Comparison of ENCODE assay signal across 1 cellular context in the genomic region with DNA sequence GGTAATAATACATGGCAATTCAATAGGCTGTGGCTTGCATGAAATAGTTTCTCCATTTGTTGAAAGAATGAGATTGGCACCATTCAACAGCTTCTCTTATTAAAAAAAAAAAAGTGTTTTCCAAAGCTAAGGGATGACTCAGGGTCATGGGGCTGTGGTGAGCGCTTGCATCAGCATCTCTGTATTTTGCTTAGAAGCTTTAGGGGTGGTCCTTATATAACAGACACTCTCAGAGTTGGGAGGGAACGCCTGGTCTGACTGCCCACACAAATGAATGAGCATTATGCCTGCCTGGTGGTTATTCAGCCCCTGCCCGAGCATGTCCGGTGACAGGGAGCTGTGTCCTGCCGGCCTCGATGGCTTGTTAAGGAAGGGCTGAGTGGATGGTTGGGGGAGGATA.
TF ChIP-seq lines count a peak whose summit lies in the region.

No MANE protein-coding gene starts in this region.

TF ChIP-seq in HEK293, 187 proteins besides CTCF, POLR2A, EP300 and RAD21 (continued from another document and continues in another):
- TF ChIP-seq, protein P1, sequence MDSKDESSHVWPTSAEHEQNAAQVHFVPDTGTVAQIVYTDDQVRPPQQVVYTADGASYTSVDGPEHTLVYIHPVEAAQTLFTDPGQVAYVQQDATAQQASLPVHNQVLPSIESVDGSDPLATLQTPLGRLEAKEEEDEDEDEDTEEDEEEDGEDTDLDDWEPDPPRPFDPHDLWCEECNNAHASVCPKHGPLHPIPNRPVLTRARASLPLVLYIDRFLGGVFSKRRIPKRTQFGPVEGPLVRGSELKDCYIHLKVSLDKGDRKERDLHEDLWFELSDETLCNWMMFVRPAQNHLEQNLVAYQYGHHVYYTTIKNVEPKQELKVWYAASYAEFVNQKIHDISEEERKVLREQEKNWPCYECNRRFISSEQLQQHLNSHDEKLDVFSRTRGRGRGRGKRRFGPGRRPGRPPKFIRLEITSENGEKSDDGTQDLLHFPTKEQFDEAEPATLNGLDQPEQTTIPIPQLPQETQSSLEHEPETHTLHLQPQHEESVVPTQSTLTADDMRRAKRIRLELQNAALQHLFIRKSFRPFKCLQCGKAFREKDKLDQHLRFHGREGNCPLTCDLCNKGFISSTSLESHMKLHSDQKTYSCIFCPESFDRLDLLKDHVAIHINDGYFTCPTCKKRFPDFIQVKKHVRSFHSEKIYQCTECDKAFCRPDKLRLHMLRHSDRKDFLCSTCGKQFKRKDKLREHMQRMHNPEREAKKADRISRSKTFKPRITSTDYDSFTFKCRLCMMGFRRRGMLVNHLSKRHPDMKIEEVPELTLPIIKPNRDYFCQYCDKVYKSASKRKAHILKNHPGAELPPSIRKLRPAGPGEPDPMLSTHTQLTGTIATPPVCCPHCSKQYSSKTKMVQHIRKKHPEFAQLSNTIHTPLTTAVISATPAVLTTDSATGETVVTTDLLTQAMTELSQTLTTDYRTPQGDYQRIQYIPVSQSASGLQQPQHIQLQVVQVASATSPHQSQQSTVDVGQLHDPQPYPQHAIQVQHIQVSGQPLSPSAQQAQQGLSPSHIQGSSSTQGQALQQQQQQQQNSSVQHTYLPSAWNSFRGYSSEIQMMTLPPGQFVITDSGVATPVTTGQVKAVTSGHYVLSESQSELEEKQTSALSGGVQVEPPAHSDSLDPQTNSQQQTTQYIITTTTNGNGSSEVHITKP (tag by site-specific recombination; IDR thresholded peaks at IDR 0.05): no peak
- no peak for TF ChIP-seq GLIS1 (tag by site-specific recombination; IDR thresholded peaks at IDR 0.05)
- no peak for TF ChIP-seq ZNF501 (tag by site-specific recombination; IDR thresholded peaks at IDR 0.05)
- TF ChIP-seq, protein P2, sequence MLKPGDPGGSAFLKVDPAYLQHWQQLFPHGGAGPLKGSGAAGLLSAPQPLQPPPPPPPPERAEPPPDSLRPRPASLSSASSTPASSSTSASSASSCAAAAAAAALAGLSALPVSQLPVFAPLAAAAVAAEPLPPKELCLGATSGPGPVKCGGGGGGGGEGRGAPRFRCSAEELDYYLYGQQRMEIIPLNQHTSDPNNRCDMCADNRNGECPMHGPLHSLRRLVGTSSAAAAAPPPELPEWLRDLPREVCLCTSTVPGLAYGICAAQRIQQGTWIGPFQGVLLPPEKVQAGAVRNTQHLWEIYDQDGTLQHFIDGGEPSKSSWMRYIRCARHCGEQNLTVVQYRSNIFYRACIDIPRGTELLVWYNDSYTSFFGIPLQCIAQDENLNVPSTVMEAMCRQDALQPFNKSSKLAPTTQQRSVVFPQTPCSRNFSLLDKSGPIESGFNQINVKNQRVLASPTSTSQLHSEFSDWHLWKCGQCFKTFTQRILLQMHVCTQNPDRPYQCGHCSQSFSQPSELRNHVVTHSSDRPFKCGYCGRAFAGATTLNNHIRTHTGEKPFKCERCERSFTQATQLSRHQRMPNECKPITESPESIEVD (tag by site-specific recombination; IDR thresholded peaks at IDR 0.05): no peak
- TF ChIP-seq ZBTB7A (tag by site-specific recombination; IDR thresholded peaks at IDR 0.05; ENCODE audit: low read depth): no peak
- no peak for TF ChIP-seq ZNF544 (tag by site-specific recombination; IDR thresholded peaks at IDR 0.05)
- TF ChIP-seq, protein P3, sequence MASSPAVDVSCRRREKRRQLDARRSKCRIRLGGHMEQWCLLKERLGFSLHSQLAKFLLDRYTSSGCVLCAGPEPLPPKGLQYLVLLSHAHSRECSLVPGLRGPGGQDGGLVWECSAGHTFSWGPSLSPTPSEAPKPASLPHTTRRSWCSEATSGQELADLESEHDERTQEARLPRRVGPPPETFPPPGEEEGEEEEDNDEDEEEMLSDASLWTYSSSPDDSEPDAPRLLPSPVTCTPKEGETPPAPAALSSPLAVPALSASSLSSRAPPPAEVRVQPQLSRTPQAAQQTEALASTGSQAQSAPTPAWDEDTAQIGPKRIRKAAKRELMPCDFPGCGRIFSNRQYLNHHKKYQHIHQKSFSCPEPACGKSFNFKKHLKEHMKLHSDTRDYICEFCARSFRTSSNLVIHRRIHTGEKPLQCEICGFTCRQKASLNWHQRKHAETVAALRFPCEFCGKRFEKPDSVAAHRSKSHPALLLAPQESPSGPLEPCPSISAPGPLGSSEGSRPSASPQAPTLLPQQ (tag by site-specific recombination; IDR thresholded peaks at IDR 0.05): peak; percentile 39; the same call in 1 of the 2 replicates
- TF ChIP-seq ZSCAN23 (tag by site-specific recombination; IDR thresholded peaks at IDR 0.05): no peak
- TF ChIP-seq ZXDB (tag by site-specific recombination; IDR thresholded peaks at IDR 0.05): no peak
- TF ChIP-seq GFI1B (tag by site-specific recombination; IDR thresholded peaks at IDR 0.05): no peak
- TF ChIP-seq, protein P4, sequence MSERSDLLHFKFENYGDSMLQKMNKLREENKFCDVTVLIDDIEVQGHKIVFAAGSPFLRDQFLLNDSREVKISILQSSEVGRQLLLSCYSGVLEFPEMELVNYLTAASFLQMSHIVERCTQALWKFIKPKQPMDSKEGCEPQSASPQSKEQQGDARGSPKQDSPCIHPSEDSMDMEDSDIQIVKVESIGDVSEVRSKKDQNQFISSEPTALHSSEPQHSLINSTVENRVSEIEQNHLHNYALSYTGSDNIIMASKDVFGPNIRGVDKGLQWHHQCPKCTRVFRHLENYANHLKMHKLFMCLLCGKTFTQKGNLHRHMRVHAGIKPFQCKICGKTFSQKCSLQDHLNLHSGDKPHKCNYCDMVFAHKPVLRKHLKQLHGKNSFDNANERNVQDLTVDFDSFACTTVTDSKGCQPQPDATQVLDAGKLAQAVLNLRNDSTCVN (tag by site-specific recombination; optimal IDR thresholded peaks at IDR 0.05): no peak
- TF ChIP-seq ZNF292 (tag by site-specific recombination; IDR thresholded peaks at IDR 0.05; ENCODE audit: borderline replicate concordance, low read depth): no peak
- TF ChIP-seq ZNF777 (tag by site-specific recombination; IDR thresholded peaks at IDR 0.05; ENCODE audit: borderline replicate concordance): no peak
- TF ChIP-seq ZNF561 (tag by site-specific recombination; IDR thresholded peaks at IDR 0.05; ENCODE audit: borderline replicate concordance): no peak
- TF ChIP-seq ZNF174 (tag by site-specific recombination; IDR thresholded peaks at IDR 0.05): no peak
- peak; percentile 87; the same call in 1 of the 2 replicates for TF ChIP-seq ZNF184 (tag by site-specific recombination; IDR thresholded peaks at IDR 0.05)
- TF ChIP-seq, protein P5, sequence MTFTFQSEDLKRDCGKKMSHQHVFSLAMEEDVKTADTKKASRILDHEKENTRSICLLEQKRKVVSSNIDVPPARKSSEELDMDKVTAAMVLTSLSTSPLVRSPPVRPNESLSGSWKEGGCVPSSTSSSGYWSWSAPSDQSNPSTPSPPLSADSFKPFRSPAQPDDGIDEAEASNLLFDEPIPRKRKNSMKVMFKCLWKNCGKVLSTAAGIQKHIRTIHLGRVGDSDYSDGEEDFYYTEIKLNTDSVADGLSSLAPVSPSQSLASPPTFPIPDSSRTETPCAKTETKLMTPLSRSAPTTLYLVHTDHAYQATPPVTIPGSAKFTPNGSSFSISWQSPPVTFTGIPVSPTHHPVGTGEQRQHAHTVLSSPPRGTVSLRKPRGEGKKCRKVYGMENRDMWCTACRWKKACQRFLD (tag by site-specific recombination; IDR thresholded peaks at IDR 0.05): no peak
- TF ChIP-seq REPIN1 (tag by site-specific recombination; IDR thresholded peaks at IDR 0.05; ENCODE audit: low read depth): no peak
- TF ChIP-seq ZNF558 (tag by site-specific recombination; IDR thresholded peaks at IDR 0.05): peak; percentile 80; the same call in 1 of the 2 replicates
- no peak for TF ChIP-seq TCF7L2 (IDR thresholded peaks at IDR 0.05; ENCODE audit: borderline replicate concordance, low read depth, low read length)
- no peak for TF ChIP-seq MZF1 (tag by site-specific recombination; IDR thresholded peaks at IDR 0.05; ENCODE audit: borderline replicate concordance)
- TF ChIP-seq ZNF324 (tag by site-specific recombination; IDR thresholded peaks at IDR 0.05): peak; percentile 65; the same call in 1 of the 2 replicates
- no peak for TF ChIP-seq ZNF785 (tag by site-specific recombination; IDR thresholded peaks at IDR 0.05)
- TF ChIP-seq, protein P6, sequence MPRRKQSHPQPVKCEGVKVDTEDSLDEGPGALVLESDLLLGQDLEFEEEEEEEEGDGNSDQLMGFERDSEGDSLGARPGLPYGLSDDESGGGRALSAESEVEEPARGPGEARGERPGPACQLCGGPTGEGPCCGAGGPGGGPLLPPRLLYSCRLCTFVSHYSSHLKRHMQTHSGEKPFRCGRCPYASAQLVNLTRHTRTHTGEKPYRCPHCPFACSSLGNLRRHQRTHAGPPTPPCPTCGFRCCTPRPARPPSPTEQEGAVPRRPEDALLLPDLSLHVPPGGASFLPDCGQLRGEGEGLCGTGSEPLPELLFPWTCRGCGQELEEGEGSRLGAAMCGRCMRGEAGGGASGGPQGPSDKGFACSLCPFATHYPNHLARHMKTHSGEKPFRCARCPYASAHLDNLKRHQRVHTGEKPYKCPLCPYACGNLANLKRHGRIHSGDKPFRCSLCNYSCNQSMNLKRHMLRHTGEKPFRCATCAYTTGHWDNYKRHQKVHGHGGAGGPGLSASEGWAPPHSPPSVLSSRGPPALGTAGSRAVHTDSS (tag by site-specific recombination; IDR thresholded peaks at IDR 0.05): no peak
- TF ChIP-seq, protein P7, sequence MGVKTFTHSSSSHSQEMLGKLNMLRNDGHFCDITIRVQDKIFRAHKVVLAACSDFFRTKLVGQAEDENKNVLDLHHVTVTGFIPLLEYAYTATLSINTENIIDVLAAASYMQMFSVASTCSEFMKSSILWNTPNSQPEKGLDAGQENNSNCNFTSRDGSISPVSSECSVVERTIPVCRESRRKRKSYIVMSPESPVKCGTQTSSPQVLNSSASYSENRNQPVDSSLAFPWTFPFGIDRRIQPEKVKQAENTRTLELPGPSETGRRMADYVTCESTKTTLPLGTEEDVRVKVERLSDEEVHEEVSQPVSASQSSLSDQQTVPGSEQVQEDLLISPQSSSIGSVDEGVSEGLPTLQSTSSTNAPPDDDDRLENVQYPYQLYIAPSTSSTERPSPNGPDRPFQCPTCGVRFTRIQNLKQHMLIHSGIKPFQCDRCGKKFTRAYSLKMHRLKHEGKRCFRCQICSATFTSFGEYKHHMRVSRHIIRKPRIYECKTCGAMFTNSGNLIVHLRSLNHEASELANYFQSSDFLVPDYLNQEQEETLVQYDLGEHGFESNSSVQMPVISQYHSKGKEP (tag by site-specific recombination; IDR thresholded peaks at IDR 0.05): no peak
- TF ChIP-seq ZNF677 (tag by site-specific recombination; IDR thresholded peaks at IDR 0.05): no peak
- TF ChIP-seq ZNF211 (tag by site-specific recombination; IDR thresholded peaks at IDR 0.05; ENCODE audit: low read depth): no peak
- TF ChIP-seq, protein P8, sequence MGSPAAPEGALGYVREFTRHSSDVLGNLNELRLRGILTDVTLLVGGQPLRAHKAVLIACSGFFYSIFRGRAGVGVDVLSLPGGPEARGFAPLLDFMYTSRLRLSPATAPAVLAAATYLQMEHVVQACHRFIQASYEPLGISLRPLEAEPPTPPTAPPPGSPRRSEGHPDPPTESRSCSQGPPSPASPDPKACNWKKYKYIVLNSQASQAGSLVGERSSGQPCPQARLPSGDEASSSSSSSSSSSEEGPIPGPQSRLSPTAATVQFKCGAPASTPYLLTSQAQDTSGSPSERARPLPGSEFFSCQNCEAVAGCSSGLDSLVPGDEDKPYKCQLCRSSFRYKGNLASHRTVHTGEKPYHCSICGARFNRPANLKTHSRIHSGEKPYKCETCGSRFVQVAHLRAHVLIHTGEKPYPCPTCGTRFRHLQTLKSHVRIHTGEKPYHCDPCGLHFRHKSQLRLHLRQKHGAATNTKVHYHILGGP (tag by site-specific recombination; IDR thresholded peaks at IDR 0.05): no peak
- TF ChIP-seq, protein P9, sequence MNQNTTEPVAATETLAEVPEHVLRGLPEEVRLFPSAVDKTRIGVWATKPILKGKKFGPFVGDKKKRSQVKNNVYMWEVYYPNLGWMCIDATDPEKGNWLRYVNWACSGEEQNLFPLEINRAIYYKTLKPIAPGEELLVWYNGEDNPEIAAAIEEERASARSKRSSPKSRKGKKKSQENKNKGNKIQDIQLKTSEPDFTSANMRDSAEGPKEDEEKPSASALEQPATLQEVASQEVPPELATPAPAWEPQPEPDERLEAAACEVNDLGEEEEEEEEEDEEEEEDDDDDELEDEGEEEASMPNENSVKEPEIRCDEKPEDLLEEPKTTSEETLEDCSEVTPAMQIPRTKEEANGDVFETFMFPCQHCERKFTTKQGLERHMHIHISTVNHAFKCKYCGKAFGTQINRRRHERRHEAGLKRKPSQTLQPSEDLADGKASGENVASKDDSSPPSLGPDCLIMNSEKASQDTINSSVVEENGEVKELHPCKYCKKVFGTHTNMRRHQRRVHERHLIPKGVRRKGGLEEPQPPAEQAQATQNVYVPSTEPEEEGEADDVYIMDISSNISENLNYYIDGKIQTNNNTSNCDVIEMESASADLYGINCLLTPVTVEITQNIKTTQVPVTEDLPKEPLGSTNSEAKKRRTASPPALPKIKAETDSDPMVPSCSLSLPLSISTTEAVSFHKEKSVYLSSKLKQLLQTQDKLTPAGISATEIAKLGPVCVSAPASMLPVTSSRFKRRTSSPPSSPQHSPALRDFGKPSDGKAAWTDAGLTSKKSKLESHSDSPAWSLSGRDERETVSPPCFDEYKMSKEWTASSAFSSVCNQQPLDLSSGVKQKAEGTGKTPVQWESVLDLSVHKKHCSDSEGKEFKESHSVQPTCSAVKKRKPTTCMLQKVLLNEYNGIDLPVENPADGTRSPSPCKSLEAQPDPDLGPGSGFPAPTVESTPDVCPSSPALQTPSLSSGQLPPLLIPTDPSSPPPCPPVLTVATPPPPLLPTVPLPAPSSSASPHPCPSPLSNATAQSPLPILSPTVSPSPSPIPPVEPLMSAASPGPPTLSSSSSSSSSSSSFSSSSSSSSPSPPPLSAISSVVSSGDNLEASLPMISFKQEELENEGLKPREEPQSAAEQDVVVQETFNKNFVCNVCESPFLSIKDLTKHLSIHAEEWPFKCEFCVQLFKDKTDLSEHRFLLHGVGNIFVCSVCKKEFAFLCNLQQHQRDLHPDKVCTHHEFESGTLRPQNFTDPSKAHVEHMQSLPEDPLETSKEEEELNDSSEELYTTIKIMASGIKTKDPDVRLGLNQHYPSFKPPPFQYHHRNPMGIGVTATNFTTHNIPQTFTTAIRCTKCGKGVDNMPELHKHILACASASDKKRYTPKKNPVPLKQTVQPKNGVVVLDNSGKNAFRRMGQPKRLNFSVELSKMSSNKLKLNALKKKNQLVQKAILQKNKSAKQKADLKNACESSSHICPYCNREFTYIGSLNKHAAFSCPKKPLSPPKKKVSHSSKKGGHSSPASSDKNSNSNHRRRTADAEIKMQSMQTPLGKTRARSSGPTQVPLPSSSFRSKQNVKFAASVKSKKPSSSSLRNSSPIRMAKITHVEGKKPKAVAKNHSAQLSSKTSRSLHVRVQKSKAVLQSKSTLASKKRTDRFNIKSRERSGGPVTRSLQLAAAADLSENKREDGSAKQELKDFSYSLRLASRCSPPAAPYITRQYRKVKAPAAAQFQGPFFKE (tag by site-specific recombination; IDR thresholded peaks at IDR 0.05; ENCODE audit: borderline replicate concordance): no peak
- TF ChIP-seq ZNF221 (tag by site-specific recombination; IDR thresholded peaks at IDR 0.05; ENCODE audit: borderline replicate concordance): no peak
- peak; percentile 96 for TF ChIP-seq ZNF660 (tag by site-specific recombination; IDR thresholded peaks at IDR 0.05)
- TF ChIP-seq ZNF416 (tag by site-specific recombination; IDR thresholded peaks at IDR 0.05): no peak
- no peak for TF ChIP-seq ZNF776 (tag by site-specific recombination; IDR thresholded peaks at IDR 0.05; ENCODE audit: borderline replicate concordance)
- TF ChIP-seq BCL11B (tag by site-specific recombination; IDR thresholded peaks at IDR 0.05; ENCODE audit: low read depth): no peak
- peak; percentile 74 for TF ChIP-seq ZNF335 (tag by site-specific recombination; conservative IDR thresholded peaks at IDR 0.05)
- no peak for TF ChIP-seq HOXC10 (CRISPR knock-in tag; IDR thresholded peaks at IDR 0.05)
- no peak for TF ChIP-seq ZNF596 (tag by site-specific recombination; IDR thresholded peaks at IDR 0.05)
- no peak for TF ChIP-seq GLI4 (tag by site-specific recombination; IDR thresholded peaks at IDR 0.05)
- no peak for TF ChIP-seq ZNF19 (tag by site-specific recombination; IDR thresholded peaks at IDR 0.05; ENCODE audit: low read depth)
- TF ChIP-seq ZNF112 (tag by site-specific recombination; IDR thresholded peaks at IDR 0.05): no peak
